1 cellular context compared by ENCODE assay signal in genomic region chr14:77097689-77098469, GRCh38.
TF ChIP-seq lines count a peak whose summit lies in the region.

A gene with protein sequence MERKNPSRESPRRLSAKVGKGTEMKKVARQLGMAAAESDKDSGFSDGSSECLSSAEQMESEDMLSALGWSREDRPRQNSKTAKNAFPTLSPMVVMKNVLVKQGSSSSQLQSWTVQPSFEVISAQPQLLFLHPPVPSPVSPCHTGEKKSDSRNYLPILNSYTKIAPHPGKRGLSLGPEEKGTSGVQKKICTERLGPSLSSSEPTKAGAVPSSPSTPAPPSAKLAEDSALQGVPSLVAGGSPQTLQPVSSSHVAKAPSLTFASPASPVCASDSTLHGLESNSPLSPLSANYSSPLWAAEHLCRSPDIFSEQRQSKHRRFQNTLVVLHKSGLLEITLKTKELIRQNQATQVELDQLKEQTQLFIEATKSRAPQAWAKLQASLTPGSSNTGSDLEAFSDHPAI (plus strand): TSS chr14:77098258. CDS start chr14:77105709, 7,451 bp downstream.

TF ChIP-seq in HEK293, 187 proteins besides CTCF, POLR2A, EP300 and RAD21 (continued from another document and continues in another):
- TF ChIP-seq, protein P1, sequence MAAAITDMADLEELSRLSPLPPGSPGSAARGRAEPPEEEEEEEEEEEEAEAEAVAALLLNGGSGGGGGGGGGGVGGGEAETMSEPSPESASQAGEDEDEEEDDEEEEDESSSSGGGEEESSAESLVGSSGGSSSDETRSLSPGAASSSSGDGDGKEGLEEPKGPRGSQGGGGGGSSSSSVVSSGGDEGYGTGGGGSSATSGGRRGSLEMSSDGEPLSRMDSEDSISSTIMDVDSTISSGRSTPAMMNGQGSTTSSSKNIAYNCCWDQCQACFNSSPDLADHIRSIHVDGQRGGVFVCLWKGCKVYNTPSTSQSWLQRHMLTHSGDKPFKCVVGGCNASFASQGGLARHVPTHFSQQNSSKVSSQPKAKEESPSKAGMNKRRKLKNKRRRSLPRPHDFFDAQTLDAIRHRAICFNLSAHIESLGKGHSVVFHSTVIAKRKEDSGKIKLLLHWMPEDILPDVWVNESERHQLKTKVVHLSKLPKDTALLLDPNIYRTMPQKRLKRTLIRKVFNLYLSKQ (tag by site-specific recombination; IDR thresholded peaks at IDR 0.05; ENCODE audit: borderline replicate concordance) = no peak
- no peak; the same call in 1 of the 2 replicates for TF ChIP-seq ZNF391 (tag by site-specific recombination; IDR thresholded peaks at IDR 0.05; ENCODE audit: borderline replicate concordance, low read depth)
- peak; percentile 68 for TF ChIP-seq ZNF366 (tag by site-specific recombination; conservative IDR thresholded peaks at IDR 0.05)
- peak; percentile 55 for TF ChIP-seq EGR2 (tag by site-specific recombination; IDR thresholded peaks at IDR 0.05; ENCODE audit: low read depth)
- no peak for TF ChIP-seq ZNF624 (tag by site-specific recombination; IDR thresholded peaks at IDR 0.05)
- TF ChIP-seq ZNF654 (tag by site-specific recombination; IDR thresholded peaks at IDR 0.05; ENCODE audit: low read depth) = no peak
- peak; percentile 18; the same call in 1 of the 2 replicates for TF ChIP-seq ZNF843 (tag by site-specific recombination; IDR thresholded peaks at IDR 0.05)
- TF ChIP-seq ZNF148 (tag by site-specific recombination; IDR thresholded peaks at IDR 0.05; ENCODE audit: borderline replicate concordance) = no peak
- no peak for TF ChIP-seq ZNF433 (tag by site-specific recombination; IDR thresholded peaks at IDR 0.05; ENCODE audit: low read depth)
- TF ChIP-seq ZNF777 (tag by site-specific recombination; IDR thresholded peaks at IDR 0.05; ENCODE audit: borderline replicate concordance) = no peak
- TF ChIP-seq, protein P2, sequence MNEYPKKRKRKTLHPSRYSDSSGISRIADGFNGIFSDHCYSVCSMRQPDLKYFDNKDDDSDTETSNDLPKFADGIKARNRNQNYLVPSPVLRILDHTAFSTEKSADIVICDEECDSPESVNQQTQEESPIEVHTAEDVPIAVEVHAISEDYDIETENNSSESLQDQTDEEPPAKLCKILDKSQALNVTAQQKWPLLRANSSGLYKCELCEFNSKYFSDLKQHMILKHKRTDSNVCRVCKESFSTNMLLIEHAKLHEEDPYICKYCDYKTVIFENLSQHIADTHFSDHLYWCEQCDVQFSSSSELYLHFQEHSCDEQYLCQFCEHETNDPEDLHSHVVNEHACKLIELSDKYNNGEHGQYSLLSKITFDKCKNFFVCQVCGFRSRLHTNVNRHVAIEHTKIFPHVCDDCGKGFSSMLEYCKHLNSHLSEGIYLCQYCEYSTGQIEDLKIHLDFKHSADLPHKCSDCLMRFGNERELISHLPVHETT (tag by site-specific recombination; IDR thresholded peaks at IDR 0.05) = peak; percentile 80
- TF ChIP-seq ZNF202 (tag by site-specific recombination; IDR thresholded peaks at IDR 0.05; ENCODE audit: borderline replicate concordance) = no peak
- TF ChIP-seq OVOL3 (tag by site-specific recombination; IDR thresholded peaks at IDR 0.05) = no peak
- TF ChIP-seq ZNF571 (tag by site-specific recombination; IDR thresholded peaks at IDR 0.05) = no peak
- TF ChIP-seq GLI4 (tag by site-specific recombination; IDR thresholded peaks at IDR 0.05) = no peak
- TF ChIP-seq, protein P3, sequence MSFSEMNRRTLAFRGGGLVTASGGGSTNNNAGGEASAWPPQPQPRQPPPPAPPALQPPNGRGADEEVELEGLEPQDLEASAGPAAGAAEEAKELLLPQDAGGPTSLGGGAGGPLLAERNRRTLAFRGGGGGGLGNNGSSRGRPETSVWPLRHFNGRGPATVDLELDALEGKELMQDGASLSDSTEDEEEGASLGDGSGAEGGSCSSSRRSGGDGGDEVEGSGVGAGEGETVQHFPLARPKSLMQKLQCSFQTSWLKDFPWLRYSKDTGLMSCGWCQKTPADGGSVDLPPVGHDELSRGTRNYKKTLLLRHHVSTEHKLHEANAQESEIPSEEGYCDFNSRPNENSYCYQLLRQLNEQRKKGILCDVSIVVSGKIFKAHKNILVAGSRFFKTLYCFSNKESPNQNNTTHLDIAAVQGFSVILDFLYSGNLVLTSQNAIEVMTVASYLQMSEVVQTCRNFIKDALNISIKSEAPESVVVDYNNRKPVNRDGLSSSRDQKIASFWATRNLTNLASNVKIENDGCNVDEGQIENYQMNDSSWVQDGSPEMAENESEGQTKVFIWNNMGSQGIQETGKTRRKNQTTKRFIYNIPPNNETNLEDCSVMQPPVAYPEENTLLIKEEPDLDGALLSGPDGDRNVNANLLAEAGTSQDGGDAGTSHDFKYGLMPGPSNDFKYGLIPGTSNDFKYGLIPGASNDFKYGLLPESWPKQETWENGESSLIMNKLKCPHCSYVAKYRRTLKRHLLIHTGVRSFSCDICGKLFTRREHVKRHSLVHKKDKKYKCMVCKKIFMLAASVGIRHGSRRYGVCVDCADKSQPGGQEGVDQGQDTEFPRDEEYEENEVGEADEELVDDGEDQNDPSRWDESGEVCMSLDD (tag by site-specific recombination; IDR thresholded peaks at IDR 0.05) = no peak
- TF ChIP-seq ZNF677 (tag by site-specific recombination; IDR thresholded peaks at IDR 0.05) = no peak
- no peak; the same call in 1 of the 2 replicates for TF ChIP-seq ZEB2 (tag by site-specific recombination; IDR thresholded peaks at IDR 0.05)
- TF ChIP-seq ZNF768 (tag by site-specific recombination; IDR thresholded peaks at IDR 0.05) = no peak
- TF ChIP-seq ZNF341 (tag by site-specific recombination; IDR thresholded peaks at IDR 0.05; ENCODE audit: low read depth) = peak; percentile 87
- peak; percentile 91 for TF ChIP-seq SP2 (tag by site-specific recombination; IDR thresholded peaks at IDR 0.05)
- TF ChIP-seq ZNF112 (tag by site-specific recombination; IDR thresholded peaks at IDR 0.05) = no peak
- no peak for TF ChIP-seq GFI1B (tag by site-specific recombination; IDR thresholded peaks at IDR 0.05)
- TF ChIP-seq PATZ1 (tag by site-specific recombination; IDR thresholded peaks at IDR 0.05) = peak; percentile 68
- 0 out of 2 replicates have a peak, but pooled peaks have one; percentile 20 for TF ChIP-seq HIC1 (tag by site-specific recombination; IDR thresholded peaks at IDR 0.05)
- no peak for TF ChIP-seq PBX3 (CRISPR knock-in tag; IDR thresholded peaks at IDR 0.05)
- TF ChIP-seq ZNF621 (tag by site-specific recombination; IDR thresholded peaks at IDR 0.05) = no peak
- peak; percentile 28; the same call in 1 of the 2 replicates for TF ChIP-seq KLF1 (tag by site-specific recombination; IDR thresholded peaks at IDR 0.05)
- TF ChIP-seq ELK4 (IDR thresholded peaks at IDR 0.05; ENCODE audit: borderline replicate concordance, low read depth, low read length) = no peak
- TF ChIP-seq ZNF133 (tag by site-specific recombination; IDR thresholded peaks at IDR 0.05) = no peak
- TF ChIP-seq GLIS1 (tag by site-specific recombination; IDR thresholded peaks at IDR 0.05) = peak; percentile 24; the same call in 1 of the 2 replicates
- TF ChIP-seq KLF9 (tag by site-specific recombination; IDR thresholded peaks at IDR 0.05; ENCODE audit: low read depth) = peak; percentile 81; the same call in 1 of the 2 replicates
- TF ChIP-seq ZNF501 (tag by site-specific recombination; IDR thresholded peaks at IDR 0.05) = no peak; the same call in 1 of the 2 replicates
- TF ChIP-seq ZNF645 (tag by site-specific recombination; IDR thresholded peaks at IDR 0.05) = no peak
- TF ChIP-seq ZBTB48 (tag by site-specific recombination; IDR thresholded peaks at IDR 0.05) = peak; percentile 59; the same call in 1 of the 2 replicates
- 0 out of 2 replicates have a peak, but pooled peaks have one; percentile 16 for TF ChIP-seq ZNF76 (tag by site-specific recombination; IDR thresholded peaks at IDR 0.05; ENCODE audit: borderline replicate concordance, low read depth)
- TF ChIP-seq ZNF488 (tag by site-specific recombination; IDR thresholded peaks at IDR 0.05) = no peak
- TF ChIP-seq ZNF211 (tag by site-specific recombination; IDR thresholded peaks at IDR 0.05; ENCODE audit: low read depth) = no peak
- no peak for TF ChIP-seq ZNF664 (tag by site-specific recombination; IDR thresholded peaks at IDR 0.05)
- peak; percentile 24; the same call in 1 of the 2 replicates for TF ChIP-seq ZFP69B (tag by site-specific recombination; IDR thresholded peaks at IDR 0.05)
- TF ChIP-seq ZSCAN23 (tag by site-specific recombination; IDR thresholded peaks at IDR 0.05) = no peak
- no peak for TF ChIP-seq KLF7 (tag by site-specific recombination; IDR thresholded peaks at IDR 0.05; ENCODE audit: borderline replicate concordance)
